In the genomic region with DNA sequence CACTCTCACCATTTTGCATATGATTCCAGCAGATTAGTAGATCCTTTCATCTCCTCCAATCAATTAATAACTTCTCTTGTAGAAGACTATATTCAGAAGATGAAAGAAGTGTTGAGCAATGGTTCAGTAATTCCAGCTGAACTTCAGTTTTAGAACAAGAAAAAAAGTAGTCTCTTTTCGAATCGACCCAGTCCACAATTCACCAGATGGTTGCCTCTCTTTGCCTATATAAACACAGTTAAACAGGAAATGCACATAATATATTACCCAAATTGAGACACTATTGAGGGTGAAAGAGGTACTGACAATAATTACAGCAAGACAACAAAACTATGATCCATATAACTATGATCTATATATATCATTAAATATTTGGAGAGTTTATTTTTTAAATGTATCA, we compare ENCODE assay signal across 25 cellular contexts. TPM values are rescaled to one million over a fixed set of nuclear protein-coding genes. Genes with fewer than 3 reads are reported as not detected.
DNase-seq lines count a peak whose midpoint lies in the region; ATAC-seq and TF ChIP-seq lines count a peak whose summit lies in the region.
"Had no signal": no experiment of that assay in that cellular context is flagged by ENCODE, and none has a peak within 500 bp of the region (broad histone marks: within the 10 kb centered on the region; RNA-seq: fewer than 3 reads in every experiment).

No MANE protein-coding gene starts in this region.

- H3K9ac ChIP-seq in GM23248: no peak overlapping the region
- no peak overlapping the region for H3K9ac ChIP-seq in mesenchymal stem cell (ENCODE audit: low read length)

- H3K4me1 ChIP-seq in GM23248 (ENCODE audit: insufficient read depth) (peaks cover 23% of the 10 kb centered on the region), mesenchymal stem cell (ENCODE audit: control insufficient read depth, insufficient read depth, low read depth, low read length) (no peaks in the 10 kb centered on the region), transverse colon (no peaks in the 10 kb centered on the region)
- H3K4me1 ChIP-seq: foreskin keratinocyte, sigmoid colon, SJCRH30 had no signal

- H4K20me1 ChIP-seq in GM23248 (ENCODE audit: insufficient read depth): no peaks in the 10 kb centered on the region

- H2BK15ac ChIP-seq in mesenchymal stem cell (ENCODE audit: low read depth, poor library complexity, severe bottlenecking): no peak overlapping the region

- DNase-seq in GM23248 (no peak), mesenchymal stem cell (no peak), transverse colon (no peak), SKM-1 treated with dmso at 0.1 percent for 144 hours (lab: John Stamatoyannopoulos, UW; ENCODE audit: unreplicated experiment) (no peak)
- no peak for DNase-seq in stimulated activated CD4-positive, alpha-beta T cell treated with anti-CD3 and anti-CD28 coated beads, Interleukin-4, amount 100 ng/mL, for 4 hours
- DNase-seq: activated CD4-positive, alpha-beta memory T cell treated with anti-CD3 and anti-CD28 coated beads for 36 hours; AML-193; amygdala; central memory CD4-positive, alpha-beta T cell; COR-L47; dorsolateral prefrontal cortex; H9; NCI-H1436 treated with DMSO at 0.1 percent for 48 hours; NCI-H2171 treated with DMSO at 0.1 percent for 48 hours; sigmoid colon; SJCRH30; stimulated activated naive CD8-positive, alpha-beta T cell treated with anti-CD3 and anti-CD28 coated beads, Interleukin-15, Interleukin-2, amounts not matched to agents 100 U/mL and 50 U/mL, for 24 hours; T-helper 2 cell; WERI-Rb-1 had no signal

- peaks cover 15% of the 10 kb centered on the region; the same call in 1 of the 2 replicates for H3F3A ChIP-seq in GM23248 (ENCODE audit: insufficient read depth)

- H3K4me2 ChIP-seq in GM23248 (ENCODE audit: unreplicated experiment): no peak overlapping the region
- H3K4me2 ChIP-seq in mesenchymal stem cell (ENCODE audit: low read length, poor library complexity, severe bottlenecking): no peak overlapping the region

- H3K27ac ChIP-seq in GM23248: no peak overlapping the region
- peak overlapping the region; percentile 66 for H3K27ac ChIP-seq in mesenchymal stem cell (ENCODE audit: low read length, poor library complexity, severe bottlenecking)
- no peak overlapping the region for H3K27ac ChIP-seq in transverse colon
- H3K27ac ChIP-seq: dorsolateral prefrontal cortex, epithelial cell of prostate, foreskin keratinocyte, sigmoid colon, SJCRH30, WERI-Rb-1 had no signal

- no peak for TF ChIP-seq CTCF in transverse colon (IDR thresholded peaks at IDR 0.05)

- peak; percentile 77 for ATAC-seq in GM19043 (IDR thresholded peaks at IDR 0.05; ENCODE audit: low read depth, unreplicated experiment)
- peak; percentile 58 for ATAC-seq in HG03432 (IDR thresholded peaks at IDR 0.05; ENCODE audit: unreplicated experiment)
- ATAC-seq: HepG2 had no signal

- H2BK5ac ChIP-seq in mesenchymal stem cell (ENCODE audit: low read depth, low read length, poor library complexity, severe bottlenecking): no peak overlapping the region

- 20 to 22% methylated on average over 2 of the region's 2 CpGs for WGBS in GM23248 (ENCODE audit: low coverage in 1 of 2, low lambda C conversion rate in 2 of 2, missing lambda C conversion rate in 2 of 2), 2 experiments
- WGBS in mesenchymal stem cell: no CpG with 5 or more reads among the region's 2 CpGs
- 19 to 43% methylated on average over 2 of the region's 2 CpGs for WGBS in transverse colon (ENCODE audit: low coverage in 1 of 2), 2 donors

- H2AK5ac ChIP-seq in mesenchymal stem cell (ENCODE audit: low read length, severe bottlenecking): no peak overlapping the region

- in situ Hi-C loops in GM23248 (cut with MboI) (no loop called here), transverse colon (cut with MboI; ENCODE audit: low pct_ligation_motif_present in 1 of 4, low pct_unique_long_range_greater_than_20kb in 1 of 4, low sequenced_read_pairs in 3 of 4) (no loop called here)

- no peaks in the 10 kb centered on the region for H3K79me1 ChIP-seq in mesenchymal stem cell (replicated peaks; ENCODE audit: low read length, poor library complexity, severe bottlenecking)

- H3K36me3 ChIP-seq in GM23248 (ENCODE audit: low read depth) (no peaks in the 10 kb centered on the region), mesenchymal stem cell (ENCODE audit: control insufficient read depth in 1 of 2, insufficient read depth in 2 of 2, low read depth in 1 of 2, low read length in 2 of 2) (no peaks in the 10 kb centered on the region), transverse colon (no peaks in the 10 kb centered on the region)
- H3K36me3 ChIP-seq: sigmoid colon, SJCRH30, WERI-Rb-1 had no signal

- no peak for TF ChIP-seq POLR2A in transverse colon (IDR thresholded peaks at IDR 0.05)

- H3K18ac ChIP-seq in mesenchymal stem cell (ENCODE audit: low read depth in 1 of 2, low read length in 2 of 2): no peak overlapping the region

- H3K4ac ChIP-seq in mesenchymal stem cell (ENCODE audit: low read depth in 1 of 2, low read length in 2 of 2): no peak overlapping the region

- 0 out of 2 replicates have a peak overlapping the region, but pooled peaks have one; percentile 11 for H2AFZ ChIP-seq in GM23248
- H2AFZ ChIP-seq in mesenchymal stem cell (ENCODE audit: low read depth, low read length): no peak overlapping the region

- no peak overlapping the region for H2BK120ac ChIP-seq in mesenchymal stem cell (ENCODE audit: low read depth, low read length)

- H3K14ac ChIP-seq in mesenchymal stem cell (ENCODE audit: low read length in 2 of 2): no peak overlapping the region

- no peak overlapping the region for H2BK12ac ChIP-seq in mesenchymal stem cell (ENCODE audit: low read length in 2 of 2)

- no peaks in the 10 kb centered on the region for H3K9me2 ChIP-seq in GM23248 (ENCODE audit: insufficient read depth)

- H3K9me3 ChIP-seq in GM23248 (ENCODE audit: low read depth) (no peaks in the 10 kb centered on the region), mesenchymal stem cell (ENCODE audit: control insufficient read depth, low read length) (no peaks in the 10 kb centered on the region), transverse colon (no peaks in the 10 kb centered on the region)
- H3K9me3 ChIP-seq: sigmoid colon, SJCRH30 had no signal

- no peaks in the 10 kb centered on the region for H3K27me3 ChIP-seq in GM23248 (replicated peaks; ENCODE audit: insufficient read depth)
- no peaks in the 10 kb centered on the region for H3K27me3 ChIP-seq in mesenchymal stem cell (ENCODE audit: control insufficient read depth in 1 of 2, insufficient read depth in 1 of 2, low read length in 2 of 2)
- H3K27me3 ChIP-seq in transverse colon: no peaks in the 10 kb centered on the region
- H3K27me3 ChIP-seq: foreskin keratinocyte, sigmoid colon, SJCRH30 had no signal

- no peak overlapping the region for H3K23ac ChIP-seq in mesenchymal stem cell (ENCODE audit: low read length in 2 of 2)

- H4K91ac ChIP-seq in mesenchymal stem cell (ENCODE audit: low read length): no peak overlapping the region

- TF ChIP-seq EP300 in transverse colon (IDR thresholded peaks at IDR 0.05; ENCODE audit: low read depth): no peak

- H3K79me2 ChIP-seq in GM23248 (ENCODE audit: insufficient read depth): no peaks in the 10 kb centered on the region

- no peak overlapping the region for H4K8ac ChIP-seq in mesenchymal stem cell (ENCODE audit: low read length)

- H3K4me3 ChIP-seq in GM23248 (no peak overlapping the region), mesenchymal stem cell (ENCODE audit: insufficient read depth in 1 of 2, low read depth in 1 of 2, low read length in 2 of 2) (no peak overlapping the region), transverse colon (no peak overlapping the region)
- H3K4me3 ChIP-seq: dorsolateral prefrontal cortex, sigmoid colon, SJCRH30 had no signal

- intact Hi-C loops in transverse colon (cut with DNase I; ENCODE audit: low total_unique reads): no loop called here

RNA-seq across cellular contexts. Expression of gene FAM241A, which starts 16.8 kb away (rescaled TPM):
- total RNA-seq in GM23248 (2014; rRNA removed; shearing (Covaris generic)): 4.2 and 5.2 TPM in 2 replicates
- 6.1 and 6.2 TPM in 2 replicates for polyA plus RNA-seq in GM23248 (2016; fragmentation: Nextera tagmentation; extraction: Ambion mirVana)
- polyA plus RNA-seq in mesenchymal stem cell (2013, experiment 1 of 2): 2.3 TPM
- 2.5 TPM for polyA plus RNA-seq in mesenchymal stem cell (2013, experiment 2 of 2)
- 1 to 10 TPM in 3 of 4 donors, under 1 TPM in 1; 0.37 to 4.4 (median 1.7) TPM for total RNA-seq in transverse colon
- total RNA-seq: M059J had no signal
